In the genomic region with DNA sequence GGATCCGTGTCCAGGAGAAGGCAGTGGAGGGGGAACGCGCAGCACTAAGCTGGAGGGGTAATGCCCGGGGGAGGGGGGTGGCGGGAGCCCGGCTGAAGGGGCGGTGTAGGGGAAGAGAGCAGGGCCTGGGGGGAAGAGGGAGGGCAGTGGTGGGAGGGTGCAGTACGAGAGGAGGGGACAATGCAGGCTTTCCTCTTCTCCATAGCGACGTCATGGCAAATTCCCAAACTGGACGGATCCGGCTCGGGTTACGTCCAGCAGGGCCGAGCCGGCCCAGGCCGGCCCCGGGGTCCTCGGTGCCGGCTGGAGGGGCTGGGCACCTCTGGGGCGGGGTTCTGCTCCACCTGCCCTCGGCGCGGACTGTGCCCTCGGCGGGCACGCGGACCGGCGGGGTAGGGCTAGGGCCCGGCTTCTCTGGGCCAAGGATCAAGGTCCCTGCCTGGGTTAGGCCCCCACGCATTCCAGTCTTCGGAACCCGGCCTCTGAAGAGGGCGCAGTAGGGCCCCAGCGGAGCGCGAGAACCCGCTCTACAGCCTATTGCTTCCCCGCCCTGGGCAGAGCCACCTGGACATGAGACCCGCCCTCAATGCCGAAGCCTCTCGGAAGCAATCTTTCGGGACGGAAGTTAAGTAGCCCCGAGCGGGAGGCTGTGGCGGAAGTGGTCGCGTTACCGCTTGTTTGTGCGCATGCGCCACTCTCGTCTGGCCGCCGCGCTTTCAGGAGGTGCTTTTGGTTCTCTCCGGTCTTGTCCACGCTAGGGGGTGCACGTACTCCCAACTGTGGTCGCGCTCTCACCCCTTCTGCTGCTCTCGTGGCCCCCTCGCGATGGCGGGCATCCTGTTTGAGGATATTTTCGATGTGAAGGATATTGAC, we compare ENCODE assay signal across 1 cellular context.
TF ChIP-seq lines count a peak whose summit lies in the region.

No MANE protein-coding gene starts in this region.

TF ChIP-seq in HepG2, 621 proteins besides CTCF, POLR2A, EP300 and RAD21 (continued from another document and continues in another):
- TF ChIP-seq, protein P1, sequence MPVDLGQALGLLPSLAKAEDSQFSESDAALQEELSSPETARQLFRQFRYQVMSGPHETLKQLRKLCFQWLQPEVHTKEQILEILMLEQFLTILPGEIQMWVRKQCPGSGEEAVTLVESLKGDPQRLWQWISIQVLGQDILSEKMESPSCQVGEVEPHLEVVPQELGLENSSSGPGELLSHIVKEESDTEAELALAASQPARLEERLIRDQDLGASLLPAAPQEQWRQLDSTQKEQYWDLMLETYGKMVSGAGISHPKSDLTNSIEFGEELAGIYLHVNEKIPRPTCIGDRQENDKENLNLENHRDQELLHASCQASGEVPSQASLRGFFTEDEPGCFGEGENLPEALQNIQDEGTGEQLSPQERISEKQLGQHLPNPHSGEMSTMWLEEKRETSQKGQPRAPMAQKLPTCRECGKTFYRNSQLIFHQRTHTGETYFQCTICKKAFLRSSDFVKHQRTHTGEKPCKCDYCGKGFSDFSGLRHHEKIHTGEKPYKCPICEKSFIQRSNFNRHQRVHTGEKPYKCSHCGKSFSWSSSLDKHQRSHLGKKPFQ (CRISPR knock-in tag; IDR thresholded peaks at IDR 0.05; ENCODE audit: insufficient replicate concordance): peak; percentile 80
- TF ChIP-seq, protein P2, sequence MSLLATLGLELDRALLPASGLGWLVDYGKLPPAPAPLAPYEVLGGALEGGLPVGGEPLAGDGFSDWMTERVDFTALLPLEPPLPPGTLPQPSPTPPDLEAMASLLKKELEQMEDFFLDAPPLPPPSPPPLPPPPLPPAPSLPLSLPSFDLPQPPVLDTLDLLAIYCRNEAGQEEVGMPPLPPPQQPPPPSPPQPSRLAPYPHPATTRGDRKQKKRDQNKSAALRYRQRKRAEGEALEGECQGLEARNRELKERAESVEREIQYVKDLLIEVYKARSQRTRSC (CRISPR knock-in tag; IDR thresholded peaks at IDR 0.05; ENCODE audit: low read depth): peak; percentile 80; the same call in 1 of the 2 replicates
- TF ChIP-seq U2AF2 (IDR thresholded peaks at IDR 0.05; ENCODE audit: low read depth, low read length) (no peak), YY1 (IDR thresholded peaks at IDR 0.05; ENCODE audit: insufficient read depth, insufficient replicate concordance, low read depth, low read length) (peak; percentile 27), EHMT2 (IDR thresholded peaks at IDR 0.05; ENCODE audit: borderline replicate concordance, low read depth, low read length) (no peak), RXRA (CRISPR knock-in tag; IDR thresholded peaks at IDR 0.05) (peak; percentile 92), ZNF331 (CRISPR knock-in tag; IDR thresholded peaks at IDR 0.05) (peak; percentile 66), YEATS2 (CRISPR knock-in tag; IDR thresholded peaks at IDR 0.05; ENCODE audit: borderline replicate concordance) (peak; percentile 89), FOXC1 (CRISPR knock-in tag; IDR thresholded peaks at IDR 0.05; ENCODE audit: borderline replicate concordance) (peak; percentile 23; the same call in 1 of the 2 replicates), GATAD2A (CRISPR knock-in tag; IDR thresholded peaks at IDR 0.05) (0 out of 2 replicates have a peak, but pooled peaks have one; percentile 35), FOXJ3 (CRISPR knock-in tag; IDR thresholded peaks at IDR 0.05; ENCODE audit: borderline replicate concordance) (no peak), JUN (CRISPR knock-in tag; IDR thresholded peaks at IDR 0.05) (no peak), KDM6A (CRISPR knock-in tag; IDR thresholded peaks at IDR 0.05; ENCODE audit: low read depth) (peak; percentile 83), TAF15 (IDR thresholded peaks at IDR 0.05; ENCODE audit: low read depth, low read length, poor library complexity, severe bottlenecking) (no peak), ZNF224 (CRISPR knock-in tag; IDR thresholded peaks at IDR 0.05) (peak; percentile 68; the same call in 1 of the 2 replicates), JUND (CRISPR knock-in tag; IDR thresholded peaks at IDR 0.05) (no peak), KAT7 (CRISPR knock-in tag; IDR thresholded peaks at IDR 0.05; ENCODE audit: borderline replicate concordance) (peak; percentile 27; the same call in 1 of the 2 replicates), TBX3 (IDR thresholded peaks at IDR 0.05; ENCODE audit: borderline replicate concordance) (no peak), ZNF773 (CRISPR knock-in tag; IDR thresholded peaks at IDR 0.05; ENCODE audit: borderline replicate concordance) (peak; percentile 74; the same call in 1 of the 2 replicates), ARHGAP35 (CRISPR knock-in tag; IDR thresholded peaks at IDR 0.05; ENCODE audit: borderline replicate concordance) (peak; percentile 69; the same call in 1 of the 2 replicates), PHB2 (IDR thresholded peaks at IDR 0.05; ENCODE audit: partially characterized antibody) (no peak), ATF1 (CRISPR knock-in tag; IDR thresholded peaks at IDR 0.05) (0 out of 2 replicates have a peak, but pooled peaks have one; percentile 29), ZNF772 (CRISPR knock-in tag; IDR thresholded peaks at IDR 0.05) (peak; percentile 67; the same call in 1 of the 2 replicates), ZNF124 (CRISPR knock-in tag; IDR thresholded peaks at IDR 0.05) (peak; percentile 79; the same call in 1 of the 2 replicates), GTF2F1 (IDR thresholded peaks at IDR 0.05; ENCODE audit: low read length) (no peak), ZNF629 (CRISPR knock-in tag; conservative IDR thresholded peaks at IDR 0.05) (peak; percentile 5; the same call in 1 of the 2 replicates), ZSCAN29 (CRISPR knock-in tag; conservative IDR thresholded peaks at IDR 0.05) (0 out of 2 replicates have a peak, but pooled peaks have one; percentile 75)
- TF ChIP-seq, protein P3, sequence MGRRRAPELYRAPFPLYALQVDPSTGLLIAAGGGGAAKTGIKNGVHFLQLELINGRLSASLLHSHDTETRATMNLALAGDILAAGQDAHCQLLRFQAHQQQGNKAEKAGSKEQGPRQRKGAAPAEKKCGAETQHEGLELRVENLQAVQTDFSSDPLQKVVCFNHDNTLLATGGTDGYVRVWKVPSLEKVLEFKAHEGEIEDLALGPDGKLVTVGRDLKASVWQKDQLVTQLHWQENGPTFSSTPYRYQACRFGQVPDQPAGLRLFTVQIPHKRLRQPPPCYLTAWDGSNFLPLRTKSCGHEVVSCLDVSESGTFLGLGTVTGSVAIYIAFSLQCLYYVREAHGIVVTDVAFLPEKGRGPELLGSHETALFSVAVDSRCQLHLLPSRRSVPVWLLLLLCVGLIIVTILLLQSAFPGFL (CRISPR knock-in tag; IDR thresholded peaks at IDR 0.05): no peak
- TF ChIP-seq, protein P4, sequence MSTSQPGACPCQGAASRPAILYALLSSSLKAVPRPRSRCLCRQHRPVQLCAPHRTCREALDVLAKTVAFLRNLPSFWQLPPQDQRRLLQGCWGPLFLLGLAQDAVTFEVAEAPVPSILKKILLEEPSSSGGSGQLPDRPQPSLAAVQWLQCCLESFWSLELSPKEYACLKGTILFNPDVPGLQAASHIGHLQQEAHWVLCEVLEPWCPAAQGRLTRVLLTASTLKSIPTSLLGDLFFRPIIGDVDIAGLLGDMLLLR (CRISPR knock-in tag; IDR thresholded peaks at IDR 0.05): peak; percentile 80
- TF ChIP-seq, protein P5, sequence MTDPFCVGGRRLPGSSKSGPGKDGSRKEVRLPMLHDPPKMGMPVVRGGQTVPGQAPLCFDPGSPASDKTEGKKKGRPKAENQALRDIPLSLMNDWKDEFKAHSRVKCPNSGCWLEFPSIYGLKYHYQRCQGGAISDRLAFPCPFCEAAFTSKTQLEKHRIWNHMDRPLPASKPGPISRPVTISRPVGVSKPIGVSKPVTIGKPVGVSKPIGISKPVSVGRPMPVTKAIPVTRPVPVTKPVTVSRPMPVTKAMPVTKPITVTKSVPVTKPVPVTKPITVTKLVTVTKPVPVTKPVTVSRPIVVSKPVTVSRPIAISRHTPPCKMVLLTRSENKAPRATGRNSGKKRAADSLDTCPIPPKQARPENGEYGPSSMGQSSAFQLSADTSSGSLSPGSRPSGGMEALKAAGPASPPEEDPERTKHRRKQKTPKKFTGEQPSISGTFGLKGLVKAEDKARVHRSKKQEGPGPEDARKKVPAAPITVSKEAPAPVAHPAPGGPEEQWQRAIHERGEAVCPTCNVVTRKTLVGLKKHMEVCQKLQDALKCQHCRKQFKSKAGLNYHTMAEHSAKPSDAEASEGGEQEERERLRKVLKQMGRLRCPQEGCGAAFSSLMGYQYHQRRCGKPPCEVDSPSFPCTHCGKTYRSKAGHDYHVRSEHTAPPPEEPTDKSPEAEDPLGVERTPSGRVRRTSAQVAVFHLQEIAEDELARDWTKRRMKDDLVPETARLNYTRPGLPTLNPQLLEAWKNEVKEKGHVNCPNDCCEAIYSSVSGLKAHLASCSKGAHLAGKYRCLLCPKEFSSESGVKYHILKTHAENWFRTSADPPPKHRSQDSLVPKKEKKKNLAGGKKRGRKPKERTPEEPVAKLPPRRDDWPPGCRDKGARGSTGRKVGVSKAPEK (CRISPR knock-in tag; IDR thresholded peaks at IDR 0.05; ENCODE audit: borderline replicate concordance): no peak
- TF ChIP-seq, protein P6, sequence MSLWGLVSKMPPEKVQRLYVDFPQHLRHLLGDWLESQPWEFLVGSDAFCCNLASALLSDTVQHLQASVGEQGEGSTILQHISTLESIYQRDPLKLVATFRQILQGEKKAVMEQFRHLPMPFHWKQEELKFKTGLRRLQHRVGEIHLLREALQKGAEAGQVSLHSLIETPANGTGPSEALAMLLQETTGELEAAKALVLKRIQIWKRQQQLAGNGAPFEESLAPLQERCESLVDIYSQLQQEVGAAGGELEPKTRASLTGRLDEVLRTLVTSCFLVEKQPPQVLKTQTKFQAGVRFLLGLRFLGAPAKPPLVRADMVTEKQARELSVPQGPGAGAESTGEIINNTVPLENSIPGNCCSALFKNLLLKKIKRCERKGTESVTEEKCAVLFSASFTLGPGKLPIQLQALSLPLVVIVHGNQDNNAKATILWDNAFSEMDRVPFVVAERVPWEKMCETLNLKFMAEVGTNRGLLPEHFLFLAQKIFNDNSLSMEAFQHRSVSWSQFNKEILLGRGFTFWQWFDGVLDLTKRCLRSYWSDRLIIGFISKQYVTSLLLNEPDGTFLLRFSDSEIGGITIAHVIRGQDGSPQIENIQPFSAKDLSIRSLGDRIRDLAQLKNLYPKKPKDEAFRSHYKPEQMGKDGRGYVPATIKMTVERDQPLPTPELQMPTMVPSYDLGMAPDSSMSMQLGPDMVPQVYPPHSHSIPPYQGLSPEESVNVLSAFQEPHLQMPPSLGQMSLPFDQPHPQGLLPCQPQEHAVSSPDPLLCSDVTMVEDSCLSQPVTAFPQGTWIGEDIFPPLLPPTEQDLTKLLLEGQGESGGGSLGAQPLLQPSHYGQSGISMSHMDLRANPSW (CRISPR knock-in tag; IDR thresholded peaks at IDR 0.05; ENCODE audit: borderline replicate concordance): peak; percentile 74; the same call in 1 of the 2 replicates
- TF ChIP-seq, protein P7, sequence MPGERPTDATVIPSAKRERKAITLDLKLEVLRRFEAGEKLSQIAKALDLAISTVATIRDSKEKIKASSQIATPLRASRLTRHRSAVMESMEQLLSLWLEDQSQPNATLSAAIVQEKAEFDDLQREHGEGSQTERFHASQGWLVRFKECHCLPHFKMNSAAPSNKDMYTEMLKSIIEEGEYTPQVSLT (CRISPR knock-in tag; IDR thresholded peaks at IDR 0.05; ENCODE audit: borderline replicate concordance, low read depth): no peak
- TF ChIP-seq, protein P8, sequence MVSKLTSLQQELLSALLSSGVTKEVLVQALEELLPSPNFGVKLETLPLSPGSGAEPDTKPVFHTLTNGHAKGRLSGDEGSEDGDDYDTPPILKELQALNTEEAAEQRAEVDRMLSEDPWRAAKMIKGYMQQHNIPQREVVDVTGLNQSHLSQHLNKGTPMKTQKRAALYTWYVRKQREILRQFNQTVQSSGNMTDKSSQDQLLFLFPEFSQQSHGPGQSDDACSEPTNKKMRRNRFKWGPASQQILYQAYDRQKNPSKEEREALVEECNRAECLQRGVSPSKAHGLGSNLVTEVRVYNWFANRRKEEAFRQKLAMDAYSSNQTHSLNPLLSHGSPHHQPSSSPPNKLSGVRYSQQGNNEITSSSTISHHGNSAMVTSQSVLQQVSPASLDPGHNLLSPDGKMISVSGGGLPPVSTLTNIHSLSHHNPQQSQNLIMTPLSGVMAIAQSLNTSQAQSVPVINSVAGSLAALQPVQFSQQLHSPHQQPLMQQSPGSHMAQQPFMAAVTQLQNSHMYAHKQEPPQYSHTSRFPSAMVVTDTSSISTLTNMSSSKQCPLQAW (CRISPR knock-in tag; IDR thresholded peaks at IDR 0.05): peak; percentile 87
- TF ChIP-seq, protein P9, sequence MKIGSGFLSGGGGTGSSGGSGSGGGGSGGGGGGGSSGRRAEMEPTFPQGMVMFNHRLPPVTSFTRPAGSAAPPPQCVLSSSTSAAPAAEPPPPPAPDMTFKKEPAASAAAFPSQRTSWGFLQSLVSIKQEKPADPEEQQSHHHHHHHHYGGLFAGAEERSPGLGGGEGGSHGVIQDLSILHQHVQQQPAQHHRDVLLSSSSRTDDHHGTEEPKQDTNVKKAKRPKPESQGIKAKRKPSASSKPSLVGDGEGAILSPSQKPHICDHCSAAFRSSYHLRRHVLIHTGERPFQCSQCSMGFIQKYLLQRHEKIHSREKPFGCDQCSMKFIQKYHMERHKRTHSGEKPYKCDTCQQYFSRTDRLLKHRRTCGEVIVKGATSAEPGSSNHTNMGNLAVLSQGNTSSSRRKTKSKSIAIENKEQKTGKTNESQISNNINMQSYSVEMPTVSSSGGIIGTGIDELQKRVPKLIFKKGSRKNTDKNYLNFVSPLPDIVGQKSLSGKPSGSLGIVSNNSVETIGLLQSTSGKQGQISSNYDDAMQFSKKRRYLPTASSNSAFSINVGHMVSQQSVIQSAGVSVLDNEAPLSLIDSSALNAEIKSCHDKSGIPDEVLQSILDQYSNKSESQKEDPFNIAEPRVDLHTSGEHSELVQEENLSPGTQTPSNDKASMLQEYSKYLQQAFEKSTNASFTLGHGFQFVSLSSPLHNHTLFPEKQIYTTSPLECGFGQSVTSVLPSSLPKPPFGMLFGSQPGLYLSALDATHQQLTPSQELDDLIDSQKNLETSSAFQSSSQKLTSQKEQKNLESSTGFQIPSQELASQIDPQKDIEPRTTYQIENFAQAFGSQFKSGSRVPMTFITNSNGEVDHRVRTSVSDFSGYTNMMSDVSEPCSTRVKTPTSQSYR (CRISPR knock-in tag; IDR thresholded peaks at IDR 0.05; ENCODE audit: borderline replicate concordance): no peak
- TF ChIP-seq, protein P10, sequence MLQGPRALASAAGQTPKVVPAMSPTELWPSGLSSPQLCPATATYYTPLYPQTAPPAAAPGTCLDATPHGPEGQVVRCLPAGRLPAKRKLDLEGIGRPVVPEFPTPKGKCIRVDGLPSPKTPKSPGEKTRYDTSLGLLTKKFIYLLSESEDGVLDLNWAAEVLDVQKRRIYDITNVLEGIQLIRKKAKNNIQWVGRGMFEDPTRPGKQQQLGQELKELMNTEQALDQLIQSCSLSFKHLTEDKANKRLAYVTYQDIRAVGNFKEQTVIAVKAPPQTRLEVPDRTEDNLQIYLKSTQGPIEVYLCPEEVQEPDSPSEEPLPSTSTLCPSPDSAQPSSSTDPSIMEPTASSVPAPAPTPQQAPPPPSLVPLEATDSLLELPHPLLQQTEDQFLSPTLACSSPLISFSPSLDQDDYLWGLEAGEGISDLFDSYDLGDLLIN (CRISPR knock-in tag; IDR thresholded peaks at IDR 0.05; ENCODE audit: borderline replicate concordance): no peak
